In genomic region chr2:164719996-164720941, GRCh38 we compare ENCODE assay signal across 1 cellular context.
TF ChIP-seq lines count a peak whose summit lies in the region.

No MANE protein-coding gene starts in this region.

TF ChIP-seq in IMR-90, 13 proteins besides CTCF, POLR2A, EP300 and RAD21 (continued from another document):
- no peak for TF ChIP-seq ELK1 (IDR thresholded peaks at IDR 0.05; ENCODE audit: borderline replicate concordance, low read depth, low read length)
